Comparison of ENCODE assay signal across 8 cellular contexts in the genomic region with DNA sequence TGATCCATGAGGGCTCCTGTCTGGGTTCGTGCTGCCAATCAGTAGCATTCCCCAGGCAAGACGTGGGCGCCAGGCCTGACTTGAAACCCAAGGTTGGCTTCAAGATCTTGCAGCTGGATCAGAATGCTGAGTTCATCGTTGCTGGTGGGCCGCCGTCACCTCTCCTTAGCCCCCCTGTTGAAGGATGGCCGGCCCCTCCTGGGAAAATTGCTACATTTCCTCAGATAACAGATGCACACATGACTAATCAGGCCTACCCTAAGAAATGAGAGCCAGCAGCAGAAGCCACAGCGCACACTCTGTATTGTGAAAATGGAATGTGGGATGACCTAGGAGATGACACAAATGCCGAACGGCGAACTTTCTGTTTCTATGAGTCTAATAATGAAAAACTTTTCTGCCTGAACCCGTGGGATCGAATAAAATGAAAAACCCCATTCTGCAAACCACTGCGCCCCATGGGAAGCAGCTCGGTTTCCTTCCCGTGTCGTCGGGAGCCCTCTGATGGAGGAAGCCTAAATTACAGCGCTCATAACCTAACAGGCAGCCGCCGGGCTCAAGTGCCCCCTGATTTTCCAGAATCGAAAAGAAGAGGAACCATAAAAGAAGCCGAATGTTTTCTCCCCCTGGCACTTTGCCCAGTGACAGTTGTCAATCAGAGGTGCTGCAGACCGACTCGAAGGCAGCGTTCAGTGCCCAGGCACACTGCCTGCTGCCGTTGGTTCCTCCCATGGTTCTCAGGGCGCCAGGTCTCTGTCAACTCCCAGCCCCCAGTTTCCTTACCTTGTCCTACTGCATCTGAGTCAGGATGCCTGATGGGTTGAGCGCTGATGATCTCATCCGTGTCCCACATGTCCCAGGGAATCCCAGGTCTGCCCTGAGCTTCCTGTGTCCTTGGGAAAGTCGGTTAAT. TPM values are rescaled to one million over a fixed set of nuclear protein-coding genes. Genes with fewer than 3 reads are reported as not detected.
DNase-seq lines count a peak whose midpoint lies in the region; ATAC-seq, FAIRE-seq and TF ChIP-seq lines count a peak whose summit lies in the region.

No MANE protein-coding gene starts in this region.

- no peaks in the 10 kb centered on the region for H3K79me1 ChIP-seq in H1 (ENCODE audit: low read depth, low read length)

- no peak overlapping the region for H4K91ac ChIP-seq in H1 (replicated peaks; ENCODE audit: insufficient read length, low read length)

- in situ Hi-C loops in HAP-1 (cut with MboI; ENCODE audit: low sequenced_read_pairs) = loop anchor here (10.0 kb wide), 1 partner anchor 82 kb away; no protein-coding TSS in a partner anchor

- H4K5ac ChIP-seq in H1 (ENCODE audit: insufficient read length, low read depth, low read length) = no peak overlapping the region

- H3K9me3 ChIP-seq in HAP-1 (no peaks in the 10 kb centered on the region), H1 (ENCODE audit: insufficient read depth in 2 of 2, low read depth in 1 of 2, low read length in 1 of 2) (no peaks in the 10 kb centered on the region)

- no peak overlapping the region for H3K27ac ChIP-seq in H1 (ENCODE audit: low read depth, low read length)

- H3K9ac ChIP-seq in H1 (replicated peaks in 1 of 4; ENCODE audit: extremely low read depth in 1 of 4, low read depth in 3 of 4, low read length in 3 of 4) = no peak overlapping the region

- H3K14ac ChIP-seq in H1 (ENCODE audit: insufficient read length) = no peak overlapping the region

- H2AFZ ChIP-seq in H1 (ENCODE audit: low read length) = peak overlapping the region; percentile 3; the same call in 1 of the 2 replicates

- H2BK120ac ChIP-seq in H1 (replicated peaks; ENCODE audit: low read depth, low read length) = no peak overlapping the region

- H2BK15ac ChIP-seq in H1 (ENCODE audit: low read length) = peak overlapping the region; percentile 93; the same call in 1 of the 2 replicates

- no peak overlapping the region for H2BK5ac ChIP-seq in H1 (ENCODE audit: low read depth, low read length)

- no peak overlapping the region for H3K4me3 ChIP-seq in HAP-1
- H3K4me3 ChIP-seq in H1 (ENCODE audit: extremely low read depth in 1 of 4, insufficient read depth in 2 of 4, low read depth in 3 of 4, low read length in 4 of 4) = no peak overlapping the region

- no peaks in the 10 kb centered on the region for H3K79me2 ChIP-seq in H1 (ENCODE audit: control insufficient read depth in 1 of 2, insufficient read depth in 2 of 2, low read length in 2 of 2)

- 0 out of 2 replicates have a peak overlapping the region, but pooled peaks have one; percentile 1 for H2AK5ac ChIP-seq in H1 (ENCODE audit: low read depth, low read length)

- TF ChIP-seq POLR2A in H1 (IDR thresholded peaks at IDR 0.05; ENCODE audit: control extremely low read depth in 1 of 2, low read depth in 2 of 2, low read length in 2 of 2) = no peak

- H3K27me3 ChIP-seq in HAP-1 (ENCODE audit: low read depth) (peaks cover 13% of the 10 kb centered on the region), H1 (replicated peaks in 1 of 4; ENCODE audit: control insufficient read depth in 3 of 4, extremely low read depth in 1 of 4, insufficient read depth in 3 of 4, low read length in 3 of 4) (peaks cover 36 to 48% (median 46%) of the 10 kb centered on the region in 4 experiments)

- H3K4me1 ChIP-seq in HAP-1 (no peaks in the 10 kb centered on the region; the same call in 1 of the 2 replicates), H1 (replicated peaks in 1 of 4; ENCODE audit: control insufficient read depth in 3 of 4, insufficient read depth in 4 of 4, low read length in 3 of 4) (peaks cover 0 to 11% (median 6%) of the 10 kb centered on the region in 4 experiments; a peak in 6 of 7 replicates)

- no peak overlapping the region for H3K4me2 ChIP-seq in H1 (ENCODE audit: insufficient read depth in 1 of 2, low read depth in 2 of 2, low read length in 2 of 2)

- peak overlapping the region; percentile 53; the same call in 1 of the 2 replicates for H2BK12ac ChIP-seq in H1 (ENCODE audit: low read depth, low read length)

- H3K56ac ChIP-seq in H1 (replicated peaks; ENCODE audit: insufficient read length, low read depth, low read length) = no peak overlapping the region

- H3K4ac ChIP-seq in H1 (replicated peaks; ENCODE audit: insufficient read length, low read depth, low read length) = no peak overlapping the region

- H3K18ac ChIP-seq in H1 (ENCODE audit: extremely low read depth, low read length) = no peak overlapping the region

- peak; percentile 86 to 91 for TF ChIP-seq RAD21 in H1 (IDR thresholded peaks at IDR 0.05 in 1 of 2, conservative IDR thresholded peaks at IDR 0.05 in 1 of 2; ENCODE audit: low read depth in 2 of 2, low read length in 2 of 2)

- H3K23me2 ChIP-seq in H1 (ENCODE audit: low read depth, low read length) = peaks cover 4% of the 10 kb centered on the region; the same call in 1 of the 2 replicates

- TF ChIP-seq EP300 in H1 (IDR thresholded peaks at IDR 0.05; ENCODE audit: borderline replicate concordance in 1 of 2, low read depth in 2 of 2, low read length in 2 of 2) = no peak

- no peak overlapping the region for H3K23ac ChIP-seq in H1 (ENCODE audit: insufficient read length)

- DNase-seq in COR-L47 (lab: John Stamatoyannopoulos, UW) (peak; percentile 30), HAP-1 (ENCODE audit: low spot score in 2 of 2) (peak; percentile 47 to 84), NCI-H226 (peak; percentile 46), H1 (ENCODE audit: low read depth in 1 of 2, low spot score in 2 of 2) (peak in 1 of 2 experiments; percentile 82), midbrain (lab: John Stamatoyannopoulos, UW) (peak; percentile 81)
- DNase-seq in activated CD4-positive, alpha-beta T cell treated with anti-CD3 and anti-CD28 coated beads, Interleukin-2, amount 50 U/mL, for 48 hours = peak; percentile 81 to 84
- DNase-seq in stimulated activated CD8-positive, alpha-beta memory T cell treated with anti-CD3 and anti-CD28 coated beads, Interleukin-4, amount 100 ng/mL, for 1 hour (ENCODE audit: low read depth in 2 of 2, low spot score in 1 of 2) = peak; percentile 11 to 17

- WGBS in H1 (ENCODE audit: extremely low coverage in 1 of 2, insufficient coverage in 1 of 2, insufficient read length in 1 of 2, insufficient replicate concordance in 2 of 2, low coverage in 1 of 2, low lambda C conversion rate in 2 of 2, missing lambda C conversion rate in 1 of 2), 2 experiments = 41% methylated on average over 31 of the region's 31 CpGs; no CpG with 5 or more reads in 1 of the 2 experiments

- CTCF ChIA-PET in H1 (lab: Charles Lee; ENCODE audit: partially characterized antibody) = interaction anchor here (0.6 to 5.4 kb wide), 28 partner anchors 8 to 471 kb away, joined by 3 to 45 read pairs (median 5); no protein-coding TSS in a partner anchor

- no peaks in the 10 kb centered on the region for H3K36me3 ChIP-seq in HAP-1 (replicated peaks)
- no peaks in the 10 kb centered on the region for H3K36me3 ChIP-seq in H1 (ENCODE audit: control insufficient read depth in 2 of 4, insufficient read depth in 4 of 4, low read length in 3 of 4)

- H4K20me1 ChIP-seq in H1 (replicated peaks in 1 of 2; ENCODE audit: control insufficient read depth in 1 of 2, insufficient read depth in 2 of 2, low read length in 2 of 2) = peaks cover 0 to 4% of the 10 kb centered on the region in 2 experiments

- FAIRE-seq in H1 (lab: Jason Lieb, UNC) = peak; percentile 89

- no peak for ATAC-seq in HG03280 (IDR thresholded peaks at IDR 0.05; ENCODE audit: unreplicated experiment)

- no peak overlapping the region for H2BK20ac ChIP-seq in H1 (ENCODE audit: low read length)

- peak; percentile 66 to 89 (median 69) for TF ChIP-seq CTCF in H1 (IDR thresholded peaks at IDR 0.05; ENCODE audit: control extremely low read depth in 1 of 3, insufficient read depth in 1 of 3, low read depth in 1 of 3, low read length in 3 of 3)

- no peak overlapping the region for H4K8ac ChIP-seq in H1 (ENCODE audit: extremely low read depth, insufficient read depth, low read length)

- POLR2A ChIA-PET in H1 (lab: Charles Lee; ENCODE audit: partially characterized antibody) = interaction anchor here (0.6 to 1.7 kb wide), 4 partner anchors 14 to 187 kb away, joined by 3 to 8 read pairs (median 4); no protein-coding TSS in a partner anchor

TF ChIP-seq in H1, 55 proteins besides CTCF, POLR2A, EP300 and RAD21:
- TF ChIP-seq CHD2 (IDR thresholded peaks at IDR 0.05; ENCODE audit: low read length) (0 out of 2 replicates have a peak, but pooled peaks have one; percentile 26), KDM1A (IDR thresholded peaks at IDR 0.05; ENCODE audit: borderline replicate concordance, low read length) (no peak)

RNA-seq across cellular contexts. Expression of gene H6PD, which starts 38.2 kb away (rescaled TPM):
- total RNA-seq in H1 (2021; fragmentation: NEBNext Ultra II Directional; extraction: Animal tissue kit (Norgen Biotek cat#: 25700)) = 3.8 and 4.0 TPM in 2 replicates
- polyA plus RNA-seq in H1 (2011; rRNA removed) = 3.6 and 5.0 TPM in 2 replicates
- polyA plus RNA-seq in H1 (2011; cell fraction: cytosol; rRNA removed) = 3.7 TPM
- polyA plus RNA-seq in H1 (2011; cell fraction: nucleus; rRNA removed) = 6.8 TPM
- 3.3 to 5.0 TPM (median 3.8 TPM) in 4 replicates for polyA plus RNA-seq in H1 (2012, experiment 1 of 2)
- 3.4 TPM for polyA plus RNA-seq in H1 (2012, experiment 2 of 2)
- polyA plus RNA-seq in H1 (2013, experiment 1 of 2) = 5.8 TPM
- polyA plus RNA-seq in H1 (2013, experiment 2 of 2) = 4.7 TPM
- 3.8 and 3.9 TPM in 2 replicates for polyA minus RNA-seq in H1 (2011; rRNA and poly(A)+ RNA removed)
- 3.4 TPM for polyA minus RNA-seq in H1 (2011; cell fraction: cytosol; rRNA and poly(A)+ RNA removed)
- polyA minus RNA-seq in H1 (2011; cell fraction: nucleus; rRNA and poly(A)+ RNA removed) = 3.4 TPM
